ENCODE assay signal across 8 cellular contexts in the genomic region with DNA sequence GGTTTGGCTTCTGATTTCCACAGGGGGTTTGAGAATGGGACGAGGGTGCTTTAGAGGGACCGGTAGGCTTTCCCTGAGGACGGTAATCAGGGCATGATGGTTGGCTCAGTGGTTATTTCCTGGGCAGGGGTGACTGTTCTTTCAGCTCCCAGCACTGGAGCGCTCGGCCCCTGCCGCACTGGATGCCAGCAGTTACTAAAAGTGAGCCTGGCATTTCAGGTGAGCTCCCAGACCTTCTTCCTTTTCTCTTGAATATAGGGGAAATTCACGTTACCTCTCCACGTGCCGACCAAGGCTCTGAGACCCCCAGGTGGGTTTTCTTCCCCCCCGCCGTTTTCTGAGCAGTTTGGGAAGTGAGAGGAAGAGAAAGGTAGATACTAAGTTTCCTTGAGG. TPM values are rescaled to one million over a fixed set of nuclear protein-coding genes. Genes with fewer than 3 reads are reported as not detected.
A peak's percentile ranks its signal among the peaks of the same experiment; 100 is the strongest.
DNase-seq lines count a peak whose midpoint lies in the region; ATAC-seq and TF ChIP-seq lines count a peak whose summit lies in the region.

No MANE protein-coding gene starts in this region.

- H3K79me2 ChIP-seq in neural cell (replicated peaks; ENCODE audit: insufficient read depth, low read length): no peaks in the 10 kb centered on the region

- no peak for TF ChIP-seq EP300 in neural cell (conservative IDR thresholded peaks at IDR 0.05; ENCODE audit: poor library complexity, severe bottlenecking)

- no peaks in the 10 kb centered on the region for H4K20me1 ChIP-seq in neural cell (ENCODE audit: insufficient read depth)

- TF ChIP-seq RAD21 in neural cell (conservative IDR thresholded peaks at IDR 0.05): no peak

- H3K4me1 Mint-ChIP-seq in CD14-positive monocyte: peaks cover 76% of the 10 kb centered on the region

- H3K27me3 Mint-ChIP-seq in CD14-positive monocyte (ENCODE audit: low read depth in 3 of 3): no peaks in the 10 kb centered on the region

- H3F3A ChIP-seq in neural cell (ENCODE audit: insufficient read depth, low read length, poor library complexity, severe bottlenecking): no peaks in the 10 kb centered on the region

- no peaks in the 10 kb centered on the region for H3K27me3 ChIP-seq in MG63
- no peaks in the 10 kb centered on the region for H3K27me3 ChIP-seq in duodenal mucosa (ENCODE audit: control insufficient read depth in 1 of 2, insufficient read depth in 2 of 2, low read length in 2 of 2)
- no peaks in the 10 kb centered on the region for H3K27me3 ChIP-seq in neural cell (ENCODE audit: insufficient read depth, low read depth, low read length)

- peak overlapping the region; percentile 87 to 91 for H3K4me3 Mint-ChIP-seq in CD14-positive monocyte

- no peaks in the 10 kb centered on the region for H3K9me3 Mint-ChIP-seq in CD14-positive monocyte

- H3K9ac ChIP-seq in duodenal mucosa (ENCODE audit: low read depth in 1 of 2, low read length in 2 of 2) (peak overlapping the region; percentile 80 to 88), neural cell (ENCODE audit: low read length) (no peak overlapping the region)

- no peak overlapping the region for H2AFZ ChIP-seq in neural cell (ENCODE audit: low read depth, low read length)

- H3K27ac Mint-ChIP-seq in CD14-positive monocyte: peak overlapping the region; percentile 77 to 91 (median 85)

- H3K36me3 ChIP-seq in MG63 (peaks cover 5% of the 10 kb centered on the region; the same call in 1 of the 2 replicates), duodenal mucosa (ENCODE audit: control insufficient read depth in 1 of 2, insufficient read depth in 2 of 2, low read length in 2 of 2) (peaks cover 7 to 15% of the 10 kb centered on the region in 2 donors), neural cell (ENCODE audit: insufficient read depth, low read length) (no peaks in the 10 kb centered on the region)

- peaks cover 29 to 36% of the 10 kb centered on the region in 2 donors for H3K4me1 ChIP-seq in duodenal mucosa (ENCODE audit: control insufficient read depth in 1 of 2, insufficient read depth in 2 of 2, low read length in 2 of 2)

- DNase-seq in CD14-positive monocyte (ENCODE audit: low spot score): no peak
- no peak for DNase-seq in MG63
- DNase-seq in hippocampal formation (lab: John Stamatoyannopoulos, UW): no peak
- DNase-seq in NCI-H128 (lab: John Stamatoyannopoulos, UW; ENCODE audit: unreplicated experiment): no peak

- H3K27ac ChIP-seq in duodenal mucosa (ENCODE audit: low read depth, low read length): peak overlapping the region; percentile 76
- no peak overlapping the region for H3K27ac ChIP-seq in neural cell (ENCODE audit: low read length)

- intact Hi-C loops in CD14-positive monocyte (cut with micrococcal nuclease): no loop called here

- peaks cover 30 to 37% of the 10 kb centered on the region in 2 donors for H3K36me3 Mint-ChIP-seq in CD14-positive monocyte

- H3K9me3 ChIP-seq in MG63 (no peaks in the 10 kb centered on the region), duodenal mucosa (ENCODE audit: control insufficient read depth in 1 of 2, low read length in 2 of 2) (no peaks in the 10 kb centered on the region), neural cell (ENCODE audit: low read length) (no peaks in the 10 kb centered on the region)

- no peak for TF ChIP-seq CTCF in CD14-positive monocyte (IDR thresholded peaks at IDR 0.05)
- TF ChIP-seq CTCF in neural cell (IDR thresholded peaks at IDR 0.05; ENCODE audit: poor library complexity, severe bottlenecking): no peak

- peak overlapping the region; percentile 73 for H3K4me2 ChIP-seq in neural cell (ENCODE audit: low read length)

- no peak for ATAC-seq in HG03354 (IDR thresholded peaks at IDR 0.05; ENCODE audit: poor library complexity, severe bottlenecking, unreplicated experiment)
- ATAC-seq in GM21360 (IDR thresholded peaks at IDR 0.05; ENCODE audit: unreplicated experiment): no peak

- H3K4me3 ChIP-seq in MG63 (peak overlapping the region; percentile 75), duodenal mucosa (ENCODE audit: low read depth in 1 of 2, low read length in 2 of 2) (peak overlapping the region; percentile 76 to 86), neural cell (ENCODE audit: low read length) (peak overlapping the region; percentile 97)

- H3K9me2 ChIP-seq in neural cell (ENCODE audit: insufficient read depth, low read length): no peaks in the 10 kb centered on the region

TF ChIP-seq in neural cell, 6 proteins besides CTCF, POLR2A, EP300 and RAD21:
- TF ChIP-seq SMC3 (conservative IDR thresholded peaks at IDR 0.05; ENCODE audit: poor library complexity): no peak
- TF ChIP-seq EZH2 (IDR thresholded peaks at IDR 0.05; ENCODE audit: borderline replicate concordance, insufficient read depth, low read length, poor library complexity, severe bottlenecking): no peak
- no peak for TF ChIP-seq MXI1 (conservative IDR thresholded peaks at IDR 0.05; ENCODE audit: poor library complexity, severe bottlenecking)
- TF ChIP-seq, protein P1, sequence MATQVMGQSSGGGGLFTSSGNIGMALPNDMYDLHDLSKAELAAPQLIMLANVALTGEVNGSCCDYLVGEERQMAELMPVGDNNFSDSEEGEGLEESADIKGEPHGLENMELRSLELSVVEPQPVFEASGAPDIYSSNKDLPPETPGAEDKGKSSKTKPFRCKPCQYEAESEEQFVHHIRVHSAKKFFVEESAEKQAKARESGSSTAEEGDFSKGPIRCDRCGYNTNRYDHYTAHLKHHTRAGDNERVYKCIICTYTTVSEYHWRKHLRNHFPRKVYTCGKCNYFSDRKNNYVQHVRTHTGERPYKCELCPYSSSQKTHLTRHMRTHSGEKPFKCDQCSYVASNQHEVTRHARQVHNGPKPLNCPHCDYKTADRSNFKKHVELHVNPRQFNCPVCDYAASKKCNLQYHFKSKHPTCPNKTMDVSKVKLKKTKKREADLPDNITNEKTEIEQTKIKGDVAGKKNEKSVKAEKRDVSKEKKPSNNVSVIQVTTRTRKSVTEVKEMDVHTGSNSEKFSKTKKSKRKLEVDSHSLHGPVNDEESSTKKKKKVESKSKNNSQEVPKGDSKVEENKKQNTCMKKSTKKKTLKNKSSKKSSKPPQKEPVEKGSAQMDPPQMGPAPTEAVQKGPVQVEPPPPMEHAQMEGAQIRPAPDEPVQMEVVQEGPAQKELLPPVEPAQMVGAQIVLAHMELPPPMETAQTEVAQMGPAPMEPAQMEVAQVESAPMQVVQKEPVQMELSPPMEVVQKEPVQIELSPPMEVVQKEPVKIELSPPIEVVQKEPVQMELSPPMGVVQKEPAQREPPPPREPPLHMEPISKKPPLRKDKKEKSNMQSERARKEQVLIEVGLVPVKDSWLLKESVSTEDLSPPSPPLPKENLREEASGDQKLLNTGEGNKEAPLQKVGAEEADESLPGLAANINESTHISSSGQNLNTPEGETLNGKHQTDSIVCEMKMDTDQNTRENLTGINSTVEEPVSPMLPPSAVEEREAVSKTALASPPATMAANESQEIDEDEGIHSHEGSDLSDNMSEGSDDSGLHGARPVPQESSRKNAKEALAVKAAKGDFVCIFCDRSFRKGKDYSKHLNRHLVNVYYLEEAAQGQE (IDR thresholded peaks at IDR 0.05; ENCODE audit: borderline replicate concordance): no peak
- no peak for TF ChIP-seq TAF1 (IDR thresholded peaks at IDR 0.05; ENCODE audit: low read depth)
- TF ChIP-seq POLR2AphosphoS5 (IDR thresholded peaks at IDR 0.05): no peak

RNA-seq across cellular contexts. Expression of a gene that starts 1.0 kb away (rescaled TPM):
- polyA plus RNA-seq in CD14-positive monocyte (100 to 1,000 TPM in 1 of 2 donors, 10 to 100 TPM in 1; 80.8 to 108 TPM), neural cell (33.0 and 35.4 TPM in 2 replicates)
- 35.9 and 64.1 TPM in 2 replicates for total RNA-seq in MG63 (2014; rRNA removed; shearing (Covaris generic); ENCODE audit: low replicate concordance)
- 16.0 and 18.5 TPM in 2 replicates for polyA minus RNA-seq in neural cell

RNA-seq across cellular contexts. Expression of a gene that starts 34.8 kb away (rescaled TPM):
- not detected for polyA plus RNA-seq in CD14-positive monocyte
- not detected in 2 replicates for total RNA-seq in MG63 (2014; rRNA removed; shearing (Covaris generic); ENCODE audit: low replicate concordance)
- 9.1 and 11.6 TPM in 2 replicates for polyA plus RNA-seq in neural cell
- 7.5 and 9.0 TPM in 2 replicates for polyA minus RNA-seq in neural cell
